ENCODE assay signal across 13 cellular contexts in genomic region chr4:1850276-1850675, GRCh38. TPM values are rescaled to one million over a fixed set of nuclear protein-coding genes. Genes with fewer than 3 reads are reported as not detected.
"Had no signal": no experiment of that assay in that cellular context is flagged by ENCODE, and none has a peak within 500 bp of the region (broad histone marks: within the 10 kb centered on the region; RNA-seq: fewer than 3 reads in every experiment).

No MANE protein-coding gene starts in this region.

- H3K36me3 ChIP-seq: cardiac muscle cell had no signal

- FAIRE-seq: frontal cortex had no signal

- DNase-seq: activated CD4-positive, alpha-beta T cell treated with anti-CD3 and anti-CD28 coated beads, Interleukin-2, amount 50 U/mL, for 1 hour; amniotic stem cell; effector memory CD4-positive, alpha-beta T cell; hypothalamus; islet precursor cell; occipital lobe; retina; stimulated activated naive CD8-positive, alpha-beta T cell treated with anti-CD3 and anti-CD28 coated beads, Interleukin-15, Interleukin-2, amounts not matched to agents 100 U/mL and 50 U/mL, for 24 hours had no signal

- H3K27me3 ChIP-seq: cardiac muscle cell had no signal

- ATAC-seq: activated CD4-positive, CD25-positive, alpha-beta regulatory T cell treated with anti-CD3 and anti-CD28 coated beads, Interleukin-2, amount 50 U/mL, for 24 hours; natural killer cell treated with Interleukin-12 subunit alpha and Interleukin-12 subunit beta and Interleukin-15 and Interleukin-18, amount 100 ng/mL, for 72 hours; stimulated activated naive CD8-positive, alpha-beta T cell treated with anti-CD3 and anti-CD28 coated beads, Interleukin-15, Interleukin-2, amounts not matched to agents 100 U/mL and 50 U/mL, for 24 hours had no signal

- H3K4me3 ChIP-seq: cardiac muscle cell, skin epidermis had no signal

- H3K27ac ChIP-seq: cardiac muscle cell had no signal

RNA-seq across cellular contexts. Expression of gene FGFR3, which starts 57.2 kb away (rescaled TPM):
- total RNA-seq: natural killer cell treated with Interleukin-12 subunit alpha and Interleukin-12 subunit beta and Interleukin-15 and Interleukin-18, amount 100 ng/mL, for 72 hours had no signal
